ENCODE assay signal across 38 cellular contexts in genomic region chr11:15142838-15143237, GRCh38. TPM values are rescaled to one million over a fixed set of nuclear protein-coding genes. Genes with fewer than 3 reads are reported as not detected.
"Had no signal": no experiment of that assay in that cellular context is flagged by ENCODE, and none has a peak within 500 bp of the region (broad histone marks: within the 10 kb centered on the region; RNA-seq: fewer than 3 reads in every experiment).

No MANE protein-coding gene starts in this region.

- H3K27ac ChIP-seq: ascending aorta, cardiac muscle cell, VCaP had no signal

- H3K4me1 Mint-ChIP-seq: activated naive CD4-positive, alpha-beta T cell treated with anti-CD3 and anti-CD28 coated beads, Interleukin-2, amount 10 ng/mL, durations not matched to agents 7 days and 5 days; activated naive CD4-positive, alpha-beta T cell treated with anti-CD3 and anti-CD28 coated beads, Interleukin-2, amount 50 U/mL, for 24 hours; activated T-helper 17 cell treated with anti-CD3 and anti-CD28 coated beads, Interleukin-2, amount 50 U/mL, for 72 hours; central memory CD8-positive, alpha-beta T cell had no signal

- H3K36me3 Mint-ChIP-seq: activated CD4-positive, alpha-beta memory T cell treated with anti-CD3 and anti-CD28 coated beads for 36 hours; activated naive CD4-positive, alpha-beta T cell treated with anti-CD3 and anti-CD28 coated beads, Interleukin-2, amount 10 ng/mL, durations not matched to agents 7 days and 5 days; activated naive CD4-positive, alpha-beta T cell treated with anti-CD3 and anti-CD28 coated beads, Interleukin-2, amount 50 U/mL, for 24 hours; activated naive CD8-positive, alpha-beta T cell; activated naive CD8-positive, alpha-beta T cell treated with anti-CD3 and anti-CD28 coated beads, Interleukin-2, amount 10 ng/mL, durations not matched to agents 7 days and 5 days; brain had no signal

- H3K9me3 Mint-ChIP-seq: activated B cell treated with CpG ODN at 0.5 μM for 24 hours; activated CD4-positive, alpha-beta memory T cell treated with anti-CD3 and anti-CD28 coated beads for 36 hours; activated CD4-positive, alpha-beta T cell treated with anti-CD3 and anti-CD28 coated beads, Interleukin-2, amount 10 ng/mL, durations not matched to agents 24 days and 14 days; activated CD8-positive, alpha-beta T cell treated with anti-CD3 and anti-CD28 coated beads for 36 hours; activated naive CD4-positive, alpha-beta T cell treated with anti-CD3 and anti-CD28 coated beads, Interleukin-2, amount 10 ng/mL, durations not matched to agents 7 days and 5 days; activated naive CD4-positive, alpha-beta T cell treated with anti-CD3 and anti-CD28 coated beads, Interleukin-2, amount 50 U/mL, for 24 hours; activated naive CD8-positive, alpha-beta T cell treated with anti-CD3 and anti-CD28 coated beads, Interleukin-2, amount 10 ng/mL, durations not matched to agents 7 days and 5 days; activated naive CD8-positive, alpha-beta T cell treated with anti-CD3 and anti-CD28 coated beads, Interleukin-2, amount 50 U/mL, for 24 hours; activated T-cell treated with anti-CD3 and anti-CD28 coated beads, Interleukin-2, amount 50 U/mL, for 4 hours; activated T-cell treated with anti-CD3 and anti-CD28 coated beads, Interleukin-2, amount 50 U/mL, for 72 hours; activated T-helper 1 cell treated with anti-CD3 and anti-CD28 coated beads, Interleukin-12 subunit alpha, Interleukin-12 subunit beta, Interleukin-2, Interleukin-4 antibody, amounts not matched to agents 30 ng/mL and 10 ng/mL and 1 ng/mL, durations not matched to agents 14 hours and 24 hours and 36 hours; activated T-helper 17 cell treated with anti-CD3 and anti-CD28 coated beads, Interleukin-2, amount 50 U/mL, for 72 hours; brain; central memory CD8-positive, alpha-beta T cell; T-helper 1 cell treated with Interleukin-12 subunit alpha and Interleukin-12 subunit beta and Interleukin-4 antibody, amounts not matched to agents 30 μg/mL and 1 μg/mL, for 36 hours; T-helper 2 cell treated with Interferon-gamma antibody and Interleukin-4, amounts not matched to agents 5 μg/mL and 100 μg/mL, for 36 hours had no signal

- H3K27me3 Mint-ChIP-seq: activated B cell treated with CpG ODN at 0.5 μM for 24 hours; activated naive CD8-positive, alpha-beta T cell; activated naive CD8-positive, alpha-beta T cell treated with anti-CD3 and anti-CD28 coated beads, Interleukin-2, amount 50 U/mL, for 24 hours; brain; central memory CD8-positive, alpha-beta T cell had no signal

- FAIRE-seq: TTC549 had no signal

- ATAC-seq: activated CD8-positive, alpha-beta T cell treated with anti-CD3 and anti-CD28 coated beads for 36 hours; activated naive CD8-positive, alpha-beta T cell treated with anti-CD3 and anti-CD28 coated beads, Interleukin-2, amount 50 U/mL, for 24 hours; activated T-cell treated with anti-CD3 and anti-CD28 coated beads, Interleukin-2, amount 50 U/mL, for 4 hours; activated T-cell treated with anti-CD3 and anti-CD28 coated beads, Interleukin-2, amount 50 U/mL, for 72 hours; activated T-helper 17 cell treated with anti-CD3 and anti-CD28 coated beads, Interleukin-2, amount 50 U/mL, for 72 hours had no signal

- H3K36me3 ChIP-seq: ascending aorta, cardiac muscle cell had no signal

- H3K4me3 Mint-ChIP-seq: activated B cell treated with CpG ODN at 0.5 μM for 24 hours; activated CD4-positive, alpha-beta memory T cell treated with anti-CD3 and anti-CD28 coated beads for 36 hours; activated CD4-positive, alpha-beta T cell treated with anti-CD3 and anti-CD28 coated beads, Interleukin-2, amount 10 ng/mL, durations not matched to agents 24 days and 14 days; activated CD8-positive, alpha-beta T cell treated with anti-CD3 and anti-CD28 coated beads for 36 hours; activated naive CD4-positive, alpha-beta T cell treated with anti-CD3 and anti-CD28 coated beads, Interleukin-2, amount 10 ng/mL, durations not matched to agents 7 days and 5 days; activated naive CD4-positive, alpha-beta T cell treated with anti-CD3 and anti-CD28 coated beads, Interleukin-2, amount 50 U/mL, for 24 hours; activated naive CD8-positive, alpha-beta T cell; activated naive CD8-positive, alpha-beta T cell treated with anti-CD3 and anti-CD28 coated beads, Interleukin-2, amount 10 ng/mL, durations not matched to agents 7 days and 5 days; activated naive CD8-positive, alpha-beta T cell treated with anti-CD3 and anti-CD28 coated beads, Interleukin-2, amount 50 U/mL, for 24 hours; activated T-cell treated with anti-CD3 and anti-CD28 coated beads, Interleukin-2, amount 50 U/mL, for 4 hours; activated T-cell treated with anti-CD3 and anti-CD28 coated beads, Interleukin-2, amount 50 U/mL, for 72 hours; activated T-helper 1 cell treated with anti-CD3 and anti-CD28 coated beads, Interleukin-12 subunit alpha, Interleukin-12 subunit beta, Interleukin-2, Interleukin-4 antibody, amounts not matched to agents 30 ng/mL and 10 ng/mL and 1 ng/mL, durations not matched to agents 14 hours and 24 hours and 36 hours; activated T-helper 17 cell treated with anti-CD3 and anti-CD28 coated beads, Interleukin-2, amount 50 U/mL, for 72 hours; brain; central memory CD8-positive, alpha-beta T cell; T-helper 1 cell treated with Interleukin-12 subunit alpha and Interleukin-12 subunit beta and Interleukin-4 antibody, amounts not matched to agents 30 μg/mL and 1 μg/mL, for 36 hours; T-helper 2 cell treated with Interferon-gamma antibody and Interleukin-4, amounts not matched to agents 5 μg/mL and 100 μg/mL, for 36 hours had no signal

- H3K27ac Mint-ChIP-seq: activated B cell treated with CpG ODN at 0.5 μM for 24 hours; activated CD4-positive, alpha-beta memory T cell treated with anti-CD3 and anti-CD28 coated beads for 36 hours; activated CD4-positive, alpha-beta T cell treated with anti-CD3 and anti-CD28 coated beads, Interleukin-2, amount 10 ng/mL, durations not matched to agents 24 days and 14 days; activated CD8-positive, alpha-beta T cell treated with anti-CD3 and anti-CD28 coated beads for 36 hours; activated naive CD4-positive, alpha-beta T cell treated with anti-CD3 and anti-CD28 coated beads, Interleukin-2, amount 10 ng/mL, durations not matched to agents 7 days and 5 days; activated naive CD4-positive, alpha-beta T cell treated with anti-CD3 and anti-CD28 coated beads, Interleukin-2, amount 50 U/mL, for 24 hours; activated naive CD8-positive, alpha-beta T cell; activated naive CD8-positive, alpha-beta T cell treated with anti-CD3 and anti-CD28 coated beads, Interleukin-2, amount 10 ng/mL, durations not matched to agents 7 days and 5 days; activated naive CD8-positive, alpha-beta T cell treated with anti-CD3 and anti-CD28 coated beads, Interleukin-2, amount 50 U/mL, for 24 hours; activated T-cell treated with anti-CD3 and anti-CD28 coated beads, Interleukin-2, amount 50 U/mL, for 72 hours; activated T-helper 1 cell treated with anti-CD3 and anti-CD28 coated beads, Interleukin-12 subunit alpha, Interleukin-12 subunit beta, Interleukin-2, Interleukin-4 antibody, amounts not matched to agents 30 ng/mL and 10 ng/mL and 1 ng/mL, durations not matched to agents 14 hours and 24 hours and 36 hours; activated T-helper 17 cell treated with anti-CD3 and anti-CD28 coated beads, Interleukin-2, amount 50 U/mL, for 72 hours; brain; T-helper 1 cell treated with Interleukin-12 subunit alpha and Interleukin-12 subunit beta and Interleukin-4 antibody, amounts not matched to agents 30 μg/mL and 1 μg/mL, for 36 hours; T-helper 2 cell treated with Interferon-gamma antibody and Interleukin-4, amounts not matched to agents 5 μg/mL and 100 μg/mL, for 36 hours had no signal

- H3K9me3 ChIP-seq: ascending aorta had no signal

- H3K27me3 ChIP-seq: ascending aorta, cardiac muscle cell had no signal

- DNase-seq: activated B cell treated with CpG ODN at 0.5 μM for 24 hours; activated CD4-positive, alpha-beta memory T cell treated with anti-CD3 and anti-CD28 coated beads for 36 hours; activated CD4-positive, alpha-beta T cell treated with anti-CD3 and anti-CD28 coated beads for 4 hours; activated CD4-positive, alpha-beta T cell treated with anti-CD3 and anti-CD28 coated beads, Interleukin-2, amount 10 ng/mL, durations not matched to agents 24 days and 14 days; activated CD4-positive, alpha-beta T cell treated with anti-CD3 and anti-CD28 coated beads, Interleukin-2, amount 50 U/mL, for 1 hour; activated CD4-positive, alpha-beta T cell treated with anti-CD3 and anti-CD28 coated beads, Interleukin-2, amount 50 U/mL, for 4 hours; activated CD4-positive, CD25-positive, alpha-beta regulatory T cell treated with anti-CD3 and anti-CD28 coated beads, Interleukin-2, amount 50 U/mL, for 72 hours; activated CD8-positive, alpha-beta memory T cell treated with anti-CD3 and anti-CD28 coated beads, Interleukin-2, amount 50 U/mL, for 4 hours; activated CD8-positive, alpha-beta T cell treated with anti-CD3 and anti-CD28 coated beads for 36 hours; activated gamma-delta T cell; activated naive CD4-positive, alpha-beta T cell treated with anti-CD3 and anti-CD28 coated beads, Interleukin-2, amount 10 ng/mL, durations not matched to agents 7 days and 5 days; activated naive CD4-positive, alpha-beta T cell treated with Interleukin-2 at 50 U/mL for 16 hours; activated naive CD8-positive, alpha-beta T cell treated with anti-CD3 and anti-CD28 coated beads, Interleukin-2, amount 10 ng/mL, durations not matched to agents 7 days and 5 days; activated naive CD8-positive, alpha-beta T cell treated with anti-CD3 and anti-CD28 coated beads, Interleukin-2, amount 50 U/mL, for 24 hours; activated T-cell treated with anti-CD3 and anti-CD28 coated beads for 4 hours; activated T-cell treated with anti-CD3 and anti-CD28 coated beads, Interleukin-2, amount 50 U/mL, for 1 hour; activated T-cell treated with anti-CD3 and anti-CD28 coated beads, Interleukin-2, amount 50 U/mL, for 4 hours; activated T-cell treated with anti-CD3 and anti-CD28 coated beads, Interleukin-2, amount 50 U/mL, for 72 hours; amygdala; anterior cingulate cortex; caudate nucleus; cerebellar nuclear complex; T-helper 1 cell; T-helper 2 cell; T-helper 9 cell had no signal

- H3K4me3 ChIP-seq: ascending aorta, cardiac muscle cell had no signal

RNA-seq across cellular contexts. Expression of gene INSC, which starts 28.1 kb away (rescaled TPM):
- total RNA-seq: activated B cell treated with CpG ODN at 0.5 μM for 24 hours; activated CD4-positive, alpha-beta T cell treated with anti-CD3 and anti-CD28 coated beads, Interleukin-2, amount 10 ng/mL, durations not matched to agents 24 days and 14 days; activated T-cell treated with anti-CD3 and anti-CD28 coated beads, Interleukin-2, amount 50 U/mL, for 4 hours; activated T-helper 1 cell treated with anti-CD3 and anti-CD28 coated beads, Interleukin-12 subunit alpha, Interleukin-12 subunit beta, Interleukin-2, Interleukin-4 antibody, amounts not matched to agents 30 ng/mL and 10 ng/mL and 1 ng/mL, durations not matched to agents 14 hours and 24 hours and 36 hours; ascending aorta; cardiac muscle cell; chondrocyte had no signal
- polyA plus RNA-seq: cardiac muscle cell had no signal
